ENCODE assay signal across 18 cellular contexts in the genomic region with DNA sequence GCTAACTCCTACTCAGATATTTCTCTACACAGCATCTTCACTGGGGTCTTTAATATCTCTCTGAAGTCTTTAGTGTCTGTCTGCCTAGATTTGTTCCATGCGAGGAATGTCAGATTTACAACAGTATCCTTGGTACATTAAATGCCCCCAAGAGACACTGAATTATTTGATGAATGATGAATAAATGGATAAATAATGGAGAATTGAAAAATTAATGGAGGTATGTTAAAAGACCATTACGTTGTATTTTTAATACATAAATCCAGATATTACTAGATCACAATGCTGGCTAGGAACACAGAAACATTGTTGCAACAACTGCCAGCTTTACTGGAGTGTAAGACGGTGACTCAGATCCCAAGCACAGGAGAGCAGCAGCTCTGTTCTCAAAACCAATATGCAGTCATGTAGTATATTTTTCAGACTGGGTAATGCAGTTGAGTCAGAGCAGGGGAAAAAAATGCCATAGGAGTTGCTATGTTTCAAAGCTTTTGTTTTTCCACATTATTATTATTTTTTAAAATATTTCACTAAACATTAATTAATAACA.
DNase-seq lines count a peak whose midpoint lies in the region; FAIRE-seq and TF ChIP-seq lines count a peak whose summit lies in the region.
"Had no signal": no experiment of that assay in that cellular context is flagged by ENCODE, and none has a peak within 500 bp of the region (broad histone marks: within the 10 kb centered on the region; RNA-seq: fewer than 3 reads in every experiment).

No MANE protein-coding gene starts in this region.

- 44% methylated on average over 3 of the region's 3 CpGs for WGBS in mammary epithelial cell (ENCODE audit: low coverage, missing lambda C conversion rate)

- H3K27ac Mint-ChIP-seq in CD4-positive, alpha-beta memory T cell, result no peak overlapping the region
- H3K27ac Mint-ChIP-seq: B cell; naive thymus-derived CD8-positive, alpha-beta T cell had no signal

- H3K9me3 Mint-ChIP-seq in CD4-positive, alpha-beta memory T cell, result peaks cover 0 to 12% (median 2%) of the 10 kb centered on the region in 8 donors

- no peaks in the 10 kb centered on the region for H3K9me3 ChIP-seq in AG04450 (ENCODE audit: control insufficient read depth, insufficient read depth, low read length)
- H3K9me3 ChIP-seq in mammary epithelial cell (replicated peaks; ENCODE audit: insufficient read depth, low read length), result no peaks in the 10 kb centered on the region
- no peaks in the 10 kb centered on the region for H3K9me3 ChIP-seq in CD4-positive, alpha-beta memory T cell (ENCODE audit: control insufficient read depth in 1 of 2, low read length in 2 of 2)
- H3K9me3 ChIP-seq in colonic mucosa, result no peaks in the 10 kb centered on the region
- H3K9me3 ChIP-seq in PC-9 (ENCODE audit: insufficient read depth, low read depth), result no peaks in the 10 kb centered on the region
- H3K9me3 ChIP-seq: ascending aorta, SJCRH30, upper lobe of right lung had no signal

- DNase-seq in AG04450 (ENCODE audit: low read depth, low spot score) (peak; percentile 68), HTR-8/SVneo (ENCODE audit: insufficient read length, low spot score) (peak; percentile 1), mammary epithelial cell (peak; percentile 81), kidney tubule cell (ENCODE audit: low spot score) (peak; percentile 87), AML-193 (lab: John Stamatoyannopoulos, UW) (no peak), colonic mucosa (no peak), PC-9 (no peak)
- no peak for DNase-seq in CD4-positive, alpha-beta memory T cell
- DNase-seq: activated T-cell treated with anti-CD3 and anti-CD28 coated beads, Interleukin-2, amount 50 U/mL, for 1 hour; DND-41; naive thymus-derived CD8-positive, alpha-beta T cell; NCI-H146; NCI-H82; SJCRH30; upper lobe of right lung had no signal

- H3K27me3 ChIP-seq in AG04450 (ENCODE audit: control insufficient read depth, insufficient read depth, low read length) (no peaks in the 10 kb centered on the region), mammary epithelial cell (ENCODE audit: insufficient read depth, low read length) (no peaks in the 10 kb centered on the region), colonic mucosa (no peaks in the 10 kb centered on the region), PC-9 (ENCODE audit: insufficient read depth, low read depth) (no peaks in the 10 kb centered on the region)
- H3K27me3 ChIP-seq in CD4-positive, alpha-beta memory T cell (ENCODE audit: insufficient read depth, low read length), result no peaks in the 10 kb centered on the region
- H3K27me3 ChIP-seq: ascending aorta, SJCRH30, upper lobe of right lung had no signal

- CTCF ChIA-PET in AG04450 (lab: Charles Lee), result interaction anchor here (1.3 kb wide), 1 partner anchor 44 kb away, joined by 4 read pairs; no protein-coding TSS in a partner anchor
- CTCF ChIA-PET in mammary epithelial cell (lab: Charles Lee; ENCODE audit: low non-redundant PET), result no interaction called here
- CTCF ChIA-PET in CD4-positive, alpha-beta memory T cell (lab: Charles Lee; ENCODE audit: partially characterized antibody), result no interaction called here
- CTCF ChIA-PET in PC-9 (lab: Charles Lee), result no interaction called here

- no peak overlapping the region for H2AFZ ChIP-seq in mammary epithelial cell (ENCODE audit: low read depth, low read length)
- H2AFZ ChIP-seq in PC-9, result no peak overlapping the region

- no peak overlapping the region for H3K4me3 Mint-ChIP-seq in CD4-positive, alpha-beta memory T cell
- H3K4me3 Mint-ChIP-seq: B cell; naive thymus-derived CD8-positive, alpha-beta T cell had no signal

- H3K36me3 Mint-ChIP-seq in CD4-positive, alpha-beta memory T cell, result no peaks in the 10 kb centered on the region
- H3K36me3 Mint-ChIP-seq: naive thymus-derived CD8-positive, alpha-beta T cell had no signal

- no peaks in the 10 kb centered on the region for H3K79me2 ChIP-seq in mammary epithelial cell (ENCODE audit: insufficient read depth, low read length)
- H3K79me2 ChIP-seq in PC-9 (ENCODE audit: low read depth), result no peaks in the 10 kb centered on the region

- in situ Hi-C loops in mammary epithelial cell (cut with MboI; ENCODE audit: low sequenced_read_pairs in 2 of 2), result no loop called here

- H3K9ac ChIP-seq in mammary epithelial cell (ENCODE audit: insufficient read depth, low read length) (no peak overlapping the region), colonic mucosa (ENCODE audit: low read depth in 2 of 2, low read length in 2 of 2) (no peak overlapping the region)

- H3K4me1 ChIP-seq in mammary epithelial cell (ENCODE audit: insufficient read depth, low read length) (peaks cover 9% of the 10 kb centered on the region), colonic mucosa (no peaks in the 10 kb centered on the region), PC-9 (replicated peaks; ENCODE audit: insufficient read depth) (no peaks in the 10 kb centered on the region)
- no peaks in the 10 kb centered on the region for H3K4me1 ChIP-seq in CD4-positive, alpha-beta memory T cell (ENCODE audit: insufficient read depth, low read length)
- H3K4me1 ChIP-seq: ascending aorta, SJCRH30, upper lobe of right lung had no signal

- BruUV-seq in mammary epithelial cell (replicated peaks; lab: Mats Ljungman, UMichigan) (no TSS peak), PC-9 (replicated peaks; lab: Mats Ljungman, UMichigan) (no TSS peak)

- no peaks in the 10 kb centered on the region for H3K9me2 ChIP-seq in PC-9 (ENCODE audit: insufficient read depth)

- H3K4me2 ChIP-seq in mammary epithelial cell (ENCODE audit: insufficient read depth, low read depth, low read length) (no peak overlapping the region), PC-9 (no peak overlapping the region)

- H3K36me3 ChIP-seq in mammary epithelial cell (ENCODE audit: insufficient read depth, low read length) (no peaks in the 10 kb centered on the region), colonic mucosa (no peaks in the 10 kb centered on the region), PC-9 (ENCODE audit: low read depth) (no peaks in the 10 kb centered on the region)
- H3K36me3 ChIP-seq in CD4-positive, alpha-beta memory T cell (ENCODE audit: insufficient read depth, low read length), result no peaks in the 10 kb centered on the region
- H3K36me3 ChIP-seq: ascending aorta, SJCRH30, upper lobe of right lung had no signal

- no peaks in the 10 kb centered on the region for H3K4me1 Mint-ChIP-seq in CD4-positive, alpha-beta memory T cell
- H3K4me1 Mint-ChIP-seq: B cell; naive thymus-derived CD8-positive, alpha-beta T cell had no signal

- POLR2A ChIA-PET in AG04450 (lab: Yijun Ruan, JAX) (interaction anchor here (0.8 kb wide), 1 partner anchor 14 kb away, joined by 3 read pairs; no protein-coding TSS in a partner anchor), PC-9 (lab: Charles Lee; ENCODE audit: unreplicated experiment) (no interaction called here)
- POLR2A ChIA-PET in CD4-positive, alpha-beta memory T cell (lab: Charles Lee; ENCODE audit: partially characterized antibody), result no interaction called here

- H3F3A ChIP-seq in PC-9 (ENCODE audit: insufficient read depth, low read depth), result no peaks in the 10 kb centered on the region

- dilution Hi-C loops in mammary epithelial cell (cut with HindIII; ENCODE audit: low sequenced_read_pairs), result no loop called here

- intact Hi-C loops in mammary epithelial cell (cut with micrococcal nuclease), result no loop called here
- intact Hi-C loops in CD4-positive, alpha-beta memory T cell (cut with micrococcal nuclease), result no loop called here
- intact Hi-C loops in colonic mucosa (cut with DNase I), result no loop called here
- intact Hi-C loops in PC-9 (cut with micrococcal nuclease; ENCODE audit: unreplicated experiment), result no loop called here

- H4K20me1 ChIP-seq in mammary epithelial cell (ENCODE audit: insufficient read depth, low read length) (no peaks in the 10 kb centered on the region), PC-9 (ENCODE audit: insufficient read depth) (no peaks in the 10 kb centered on the region)

- FAIRE-seq in HTR-8/SVneo (lab: Jason Lieb, UNC), result no peak
- FAIRE-seq: islet of Langerhans had no signal

- no peak overlapping the region for H3K27ac ChIP-seq in AG04450 (ENCODE audit: low read depth, low read length)
- H3K27ac ChIP-seq in mammary epithelial cell (ENCODE audit: insufficient read depth, low read depth, low read length), result no peak overlapping the region
- H3K27ac ChIP-seq in CD4-positive, alpha-beta memory T cell (ENCODE audit: low read depth, low read length), result no peak overlapping the region
- no peak overlapping the region for H3K27ac ChIP-seq in colonic mucosa
- H3K27ac ChIP-seq in PC-9, result no peak overlapping the region
- H3K27ac ChIP-seq: ascending aorta, SJCRH30, upper lobe of right lung had no signal

- H3K4me3 ChIP-seq in AG04450 (ENCODE audit: low read depth, low read length) (no peak overlapping the region), mammary epithelial cell (replicated peaks in 1 of 3; ENCODE audit: insufficient read depth in 1 of 3, low read depth in 2 of 3, low read length in 3 of 3) (no peak overlapping the region), colonic mucosa (no peak overlapping the region), PC-9 (no peak overlapping the region)
- H3K4me3 ChIP-seq in CD4-positive, alpha-beta memory T cell (ENCODE audit: low read length in 2 of 2), result no peak overlapping the region
- H3K4me3 ChIP-seq: ascending aorta, SJCRH30, upper lobe of right lung had no signal

- H3K27me3 Mint-ChIP-seq in CD4-positive, alpha-beta memory T cell, result no peaks in the 10 kb centered on the region
- H3K27me3 Mint-ChIP-seq: B cell; naive thymus-derived CD8-positive, alpha-beta T cell had no signal

- no peak for TF ChIP-seq CTCF in AG04450 (IDR thresholded peaks at IDR 0.05; ENCODE audit: low read depth, low read length)
- TF ChIP-seq CTCF in mammary epithelial cell (conservative IDR thresholded peaks at IDR 0.05 in 1 of 2, IDR thresholded peaks at IDR 0.05 in 1 of 2; ENCODE audit: extremely low read depth in 1 of 2, insufficient read depth in 1 of 2, low read depth in 1 of 2, low read length in 2 of 2), result no peak
- no peak for TF ChIP-seq CTCF in colonic mucosa (IDR thresholded peaks at IDR 0.05)
- no peak for TF ChIP-seq CTCF in PC-9 (conservative IDR thresholded peaks at IDR 0.05)

Comparison
In these comparisons a context has a peak if more than half of its experiments do, and no peak if none do; other contexts are left out.
1. DNase-seq: peak in AG04450 (single experiment), HTR-8/SVneo (single experiment), mammary epithelial cell (single experiment) and kidney tubule cell (single experiment); none in AML-193 (0 of 2), CD4-positive, alpha-beta memory T cell (0 of 5), colonic mucosa (single experiment) and PC-9 (0 of 2).